Comparison of ENCODE assay signal across 15 cellular contexts in genomic region chr10:60974463-60975149, GRCh38. TPM values are rescaled to one million over a fixed set of nuclear protein-coding genes. Genes with fewer than 3 reads are reported as not detected.
DNase-seq lines count a peak whose midpoint lies in the region; ATAC-seq and TF ChIP-seq lines count a peak whose summit lies in the region.
"Had no signal": no experiment of that assay in that cellular context is flagged by ENCODE, and none has a peak within 500 bp of the region (broad histone marks: within the 10 kb centered on the region; RNA-seq: fewer than 3 reads in every experiment).

No MANE protein-coding gene starts in this region.

- peak overlapping the region; percentile 2 for H3K27ac ChIP-seq in angular gyrus (ENCODE audit: low read depth, low read length)
- H3K27ac ChIP-seq: coronary artery had no signal

- H3K4me3 Mint-ChIP-seq in mesothelial cell of epicardium: no peak overlapping the region
- H3K4me3 Mint-ChIP-seq in T-cell: no peak overlapping the region

- TF ChIP-seq CTCF in mesothelial cell of epicardium (IDR thresholded peaks at IDR 0.05; ENCODE audit: unreplicated experiment): no peak

- CTCF ChIA-PET in T-cell (lab: Charles Lee): no interaction called here

- peak overlapping the region; percentile 9 for H3K27ac Mint-ChIP-seq in mesothelial cell of epicardium
- H3K27ac Mint-ChIP-seq in T-cell: no peak overlapping the region
- H3K27ac Mint-ChIP-seq: progenitor cell of endocrine pancreas had no signal

- POLR2A ChIA-PET in T-cell (lab: Charles Lee): no interaction called here

- ATAC-seq in T-cell (replicated peaks in 1 of 4) (no peak), HG02610 (IDR thresholded peaks at IDR 0.05; ENCODE audit: unreplicated experiment) (no peak)

- DNase-seq in A172 (ENCODE audit: low spot score) (peak; percentile 60), HCEC 1CT (peak; percentile 56), mesothelial cell of epicardium (ENCODE audit: low spot score in 2 of 2, unreplicated experiment in 2 of 2) (no peak), midbrain (lab: John Stamatoyannopoulos, UW) (no peak), COLO668 (lab: John Stamatoyannopoulos, UW; ENCODE audit: unreplicated experiment) (no peak), T-cell (no peak)
- DNase-seq: NCI-H1417; NCI-H524; stimulated activated CD4-positive, alpha-beta T cell treated with anti-CD3 and anti-CD28 coated beads, Interleukin-2, amount 100 ng/mL, for 24 hours; stimulated activated naive CD4-positive, alpha-beta T cell treated with Interleukin-2 at 50 U/mL for 16 hours; T1000 had no signal

- H3K4me1 Mint-ChIP-seq in mesothelial cell of epicardium (peaks cover 59% of the 10 kb centered on the region), T-cell (no peaks in the 10 kb centered on the region)

- no peaks in the 10 kb centered on the region for H3K9me3 Mint-ChIP-seq in mesothelial cell of epicardium
- no peaks in the 10 kb centered on the region for H3K9me3 Mint-ChIP-seq in T-cell

- H3K27me3 Mint-ChIP-seq in mesothelial cell of epicardium (ENCODE audit: low read depth) (no peaks in the 10 kb centered on the region), T-cell (peaks cover 6 to 14% of the 10 kb centered on the region in 2 donors)
- H3K27me3 Mint-ChIP-seq: progenitor cell of endocrine pancreas had no signal

- H3K36me3 Mint-ChIP-seq in mesothelial cell of epicardium (peaks cover 5% of the 10 kb centered on the region), T-cell (no peaks in the 10 kb centered on the region)

RNA-seq across cellular contexts. Expression of gene RHOBTB1, which starts 30.6 kb away (rescaled TPM):
- 44.4 and 57.2 TPM in 2 replicates for total RNA-seq in A172 (2014; rRNA removed; shearing (Covaris generic))
- total RNA-seq in mesothelial cell of epicardium: 50.3 to 52.5 TPM (median 51.2 TPM) in 3 replicates
- under 1 TPM in 4 of 5 donors, not detected in 1; 0.09 to 0.75 (median 0.34) TPM for total RNA-seq in T-cell

Comparison
In these comparisons a context has a peak if more than half of its experiments do, and no peak if none do; other contexts are left out.
1. DNase-seq: peak in A172 (single experiment) and HCEC 1CT (single experiment); none in mesothelial cell of epicardium (0 of 2), midbrain (single experiment), COLO668 (single experiment) and T-cell (0 of 34).
2. RNA of gene RHOBTB1, which starts 30.6 kb away (total RNA-seq): 50.3 to 52.5 TPM in mesothelial cell of epicardium and 44.4 to 57.2 TPM in A172; 0.09 to 0.75 TPM in T-cell; every median in the first group is over 10 times any median in the second.